Comparison of ENCODE assay signal across 9 cellular contexts in the genomic region with DNA sequence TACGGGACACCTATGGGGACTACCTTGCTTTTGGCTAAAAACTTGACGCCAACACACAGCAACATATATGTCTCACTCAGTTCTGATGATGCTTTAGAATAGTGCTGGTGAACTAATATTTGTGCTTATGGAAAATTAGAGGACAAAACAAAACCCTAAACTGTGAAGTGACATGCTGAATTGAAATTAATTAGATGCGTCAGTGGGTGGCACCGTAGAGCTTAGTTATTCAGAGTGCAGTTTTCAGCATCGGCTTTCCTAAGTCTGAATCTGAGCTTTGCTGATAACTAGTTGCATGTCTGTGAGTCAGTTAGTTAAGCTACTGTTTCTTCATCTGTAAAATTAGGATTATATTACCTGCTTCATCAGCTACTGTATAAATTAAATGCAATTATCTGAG.
DNase-seq lines count a peak whose midpoint lies in the region; ATAC-seq, FAIRE-seq and TF ChIP-seq lines count a peak whose summit lies in the region.
"Had no signal": no experiment of that assay in that cellular context is flagged by ENCODE, and none has a peak within 500 bp of the region (broad histone marks: within the 10 kb centered on the region; RNA-seq: fewer than 3 reads in every experiment).

No MANE protein-coding gene starts in this region.

- H3K4me3 Mint-ChIP-seq in CD14-positive monocyte: no peak overlapping the region
- H3K4me3 Mint-ChIP-seq in natural killer cell treated with Interleukin-12 subunit alpha and Interleukin-12 subunit beta and Interleukin-15 and Interleukin-18, amount 100 ng/mL, for 72 hours: no peak overlapping the region
- H3K4me3 Mint-ChIP-seq: activated naive CD8-positive, alpha-beta T cell had no signal

- no peaks in the 10 kb centered on the region for H4K20me1 ChIP-seq in PC-3 (ENCODE audit: low read length)
- no peaks in the 10 kb centered on the region for H4K20me1 ChIP-seq in Karpas-422 (ENCODE audit: insufficient read depth, low read depth, low read length)

- no peaks in the 10 kb centered on the region for H3K4me1 Mint-ChIP-seq in CD14-positive monocyte
- H3K4me1 Mint-ChIP-seq in natural killer cell treated with Interleukin-12 subunit alpha and Interleukin-12 subunit beta and Interleukin-15 and Interleukin-18, amount 100 ng/mL, for 72 hours (ENCODE audit: low read depth in 2 of 2): no peaks in the 10 kb centered on the region

- no peaks in the 10 kb centered on the region for H3K79me2 ChIP-seq in PC-3 (ENCODE audit: low read length)
- H3K79me2 ChIP-seq in Karpas-422 (ENCODE audit: low read length): no peaks in the 10 kb centered on the region

- H3K36me3 ChIP-seq in PC-3 (ENCODE audit: low read depth, low read length): no peaks in the 10 kb centered on the region
- no peaks in the 10 kb centered on the region for H3K36me3 ChIP-seq in Karpas-422 (ENCODE audit: insufficient read depth, low read length)

- no peaks in the 10 kb centered on the region for H3F3A ChIP-seq in PC-3 (ENCODE audit: low read length, unreplicated experiment)

- peaks cover 0 to 2% (median 0%) of the 10 kb centered on the region in 3 donors for H3K27me3 Mint-ChIP-seq in CD14-positive monocyte (ENCODE audit: low read depth in 3 of 3)
- H3K27me3 Mint-ChIP-seq in natural killer cell treated with Interleukin-12 subunit alpha and Interleukin-12 subunit beta and Interleukin-15 and Interleukin-18, amount 100 ng/mL, for 72 hours: no peaks in the 10 kb centered on the region
- H3K27me3 Mint-ChIP-seq: activated naive CD8-positive, alpha-beta T cell had no signal

- H3K9me2 ChIP-seq in PC-3 (replicated peaks; ENCODE audit: low read length) (no peaks in the 10 kb centered on the region), Karpas-422 (replicated peaks; ENCODE audit: insufficient read depth, low read length) (no peaks in the 10 kb centered on the region)

- H2AFZ ChIP-seq in PC-3 (ENCODE audit: low read length) (no peak overlapping the region), Karpas-422 (ENCODE audit: low read length) (no peak overlapping the region)

- peak; percentile 64 for TF ChIP-seq CTCF in D721Med (IDR thresholded peaks at IDR 0.05; ENCODE audit: insufficient read depth, missing control alignments)
- peak; percentile 61 for TF ChIP-seq CTCF in PC-3 (conservative IDR thresholded peaks at IDR 0.05; ENCODE audit: low read depth, low read length)
- no peak for TF ChIP-seq CTCF in CD14-positive monocyte (IDR thresholded peaks at IDR 0.05)

- H3K4me2 ChIP-seq in PC-3 (ENCODE audit: low read length) (no peak overlapping the region), Karpas-422 (ENCODE audit: low read depth, low read length, poor library complexity, severe bottlenecking) (no peak overlapping the region)

- no peaks in the 10 kb centered on the region for H3K4me1 ChIP-seq in PC-3 (ENCODE audit: insufficient read depth, low read length)
- no peaks in the 10 kb centered on the region for H3K4me1 ChIP-seq in Karpas-422 (ENCODE audit: low read length)

- intact Hi-C loops in PC-3 (cut with micrococcal nuclease): loop anchor here (1.0 to 10.0 kb wide), 5 partner anchors 138 to 1133 kb away; no protein-coding TSS in a partner anchor
- intact Hi-C loops in CD14-positive monocyte (cut with micrococcal nuclease): no loop called here

- H3K27ac ChIP-seq in PC-3 (ENCODE audit: low read length) (no peak overlapping the region), Karpas-422 (ENCODE audit: low read length) (no peak overlapping the region)

- ATAC-seq in GM21723 (IDR thresholded peaks at IDR 0.05; ENCODE audit: unreplicated experiment) (peak; percentile 74), PC-3 (peak; percentile 67)
- no peak for ATAC-seq in natural killer cell treated with Interleukin-12 subunit alpha and Interleukin-12 subunit beta and Interleukin-15 and Interleukin-18, amount 100 ng/mL, for 72 hours

- H3K9me3 Mint-ChIP-seq in CD14-positive monocyte: peaks cover 0 to 3% (median 0%) of the 10 kb centered on the region in 7 donors
- H3K9me3 Mint-ChIP-seq in natural killer cell treated with Interleukin-12 subunit alpha and Interleukin-12 subunit beta and Interleukin-15 and Interleukin-18, amount 100 ng/mL, for 72 hours: peaks cover 9% of the 10 kb centered on the region

- no TSS peak for BruUV-seq in PC-3 (replicated peaks; lab: Mats Ljungman, UMichigan)

- POLR2A ChIA-PET in PC-3 (lab: Charles Lee; ENCODE audit: unreplicated experiment): interaction anchor here (0.6 kb wide), 1 partner anchor 417 kb away, joined by 8 read pairs; no protein-coding TSS in a partner anchor

- FAIRE-seq in D721Med (lab: Jason Lieb, UNC): no peak
- FAIRE-seq in islet of Langerhans (lab: Jason Lieb, UNC): peak; percentile 49

- H3K4me3 ChIP-seq in PC-3 (ENCODE audit: low read length) (no peak overlapping the region), Karpas-422 (ENCODE audit: low read length) (no peak overlapping the region)

- no peaks in the 10 kb centered on the region for H3K36me3 Mint-ChIP-seq in CD14-positive monocyte
- no peaks in the 10 kb centered on the region for H3K36me3 Mint-ChIP-seq in natural killer cell treated with Interleukin-12 subunit alpha and Interleukin-12 subunit beta and Interleukin-15 and Interleukin-18, amount 100 ng/mL, for 72 hours
- H3K36me3 Mint-ChIP-seq: activated naive CD8-positive, alpha-beta T cell had no signal

- no peak overlapping the region for H3K27ac Mint-ChIP-seq in CD14-positive monocyte
- no peak overlapping the region for H3K27ac Mint-ChIP-seq in natural killer cell treated with Interleukin-12 subunit alpha and Interleukin-12 subunit beta and Interleukin-15 and Interleukin-18, amount 100 ng/mL, for 72 hours
- H3K27ac Mint-ChIP-seq: activated naive CD8-positive, alpha-beta T cell had no signal

- CTCF ChIA-PET in PC-3 (lab: Charles Lee): interaction anchor here (0.6 to 1.1 kb wide), 4 partner anchors 136 to 795 kb away, joined by 3 to 5 read pairs (median 4); no protein-coding TSS in a partner anchor

- no peaks in the 10 kb centered on the region for H3K9me3 ChIP-seq in PC-3 (ENCODE audit: low read length)
- H3K9me3 ChIP-seq in Karpas-422 (ENCODE audit: low read length): peaks cover 7% of the 10 kb centered on the region

- H3K9ac ChIP-seq in PC-3 (ENCODE audit: low read length): no peak overlapping the region
- no peak overlapping the region for H3K9ac ChIP-seq in Karpas-422 (ENCODE audit: low read length)

- H3K27me3 ChIP-seq in PC-3 (ENCODE audit: low read length): no peaks in the 10 kb centered on the region
- no peaks in the 10 kb centered on the region for H3K27me3 ChIP-seq in Karpas-422 (ENCODE audit: low read length)

- DNase-seq in D721Med (ENCODE audit: insufficient read length, low spot score) (no peak), PC-3 (peak; percentile 49), CD14-positive monocyte (ENCODE audit: low spot score) (no peak), Karpas-422 (no peak)
- DNase-seq in natural killer cell treated with Interleukin-12 subunit alpha and Interleukin-12 subunit beta and Interleukin-15 and Interleukin-18, amount 100 ng/mL, for 72 hours (ENCODE audit: low spot score): no peak
- DNase-seq in activated T-cell treated with anti-CD3 and anti-CD28 coated beads, Interleukin-2, amount 50 U/mL, for 48 hours: no peak

Comparison
In these comparisons a context has a peak if more than half of its experiments do, and no peak if none do; other contexts are left out.
1. ATAC-seq: peak in GM21723 (single experiment) and PC-3 (single experiment); none in natural killer cell treated with Interleukin-12 subunit alpha and Interleukin-12 subunit beta and Interleukin-15 and Interleukin-18, amount 100 ng/mL, for 72 hours (0 of 2).